8 cellular contexts compared by ENCODE assay signal in the genomic region with DNA sequence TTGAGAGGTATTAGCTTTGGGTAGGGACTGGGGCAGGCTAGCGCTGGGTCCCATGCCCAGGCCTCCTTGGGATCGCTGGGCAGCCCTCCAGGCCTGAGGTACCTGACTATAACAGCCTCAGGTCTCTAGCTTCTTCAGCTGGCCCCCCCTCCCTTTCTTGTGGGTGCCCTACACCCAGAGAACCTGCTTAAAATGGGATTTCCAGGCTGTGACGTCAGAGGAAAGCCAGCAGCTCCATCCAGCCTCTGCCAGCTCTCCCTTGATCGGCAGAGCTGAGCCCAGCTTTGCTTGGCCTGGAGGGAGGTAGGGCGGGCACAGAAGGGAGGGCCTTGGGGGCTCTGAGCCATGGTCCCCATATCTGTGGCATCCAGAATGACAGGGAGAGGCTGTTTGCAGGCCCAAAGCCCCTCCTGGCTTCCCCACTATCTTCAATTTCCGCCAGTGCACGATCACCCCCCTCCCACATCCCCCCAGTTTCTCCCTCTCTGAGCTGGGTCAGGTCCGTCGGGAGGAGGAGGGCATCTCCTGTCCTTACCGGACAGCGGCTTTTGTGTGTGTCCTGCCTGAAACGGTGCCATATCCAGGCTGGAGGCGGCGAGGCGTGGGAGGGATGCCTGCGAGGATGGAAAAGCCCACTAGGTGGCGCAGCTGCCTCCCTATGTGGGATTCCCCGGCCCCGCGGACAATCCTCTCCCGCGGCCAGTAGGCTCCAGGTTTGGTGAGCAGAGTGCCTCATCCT. TPM values are rescaled to one million over a fixed set of nuclear protein-coding genes. Genes with fewer than 3 reads are reported as not detected.
DNase-seq lines count a peak whose midpoint lies in the region; ATAC-seq and TF ChIP-seq lines count a peak whose summit lies in the region.

No MANE protein-coding gene starts in this region.

- H3K36me3 Mint-ChIP-seq in activated CD4-positive, alpha-beta T cell treated with anti-CD3 and anti-CD28 coated beads for 36 hours (ENCODE audit: low read depth) = no peaks in the 10 kb centered on the region

- peak; percentile 97 for TF ChIP-seq CTCF in GM12873 (IDR thresholded peaks at IDR 0.05; ENCODE audit: insufficient read depth, low read depth, low read length, missing control alignments)

- H3K27ac Mint-ChIP-seq in activated CD4-positive, alpha-beta T cell treated with anti-CD3 and anti-CD28 coated beads for 36 hours = peak overlapping the region; percentile 47

- no peaks in the 10 kb centered on the region for H3K27me3 ChIP-seq in layer of hippocampus (ENCODE audit: control insufficient read depth, insufficient read depth, low read length)

- ATAC-seq in HG03025 (IDR thresholded peaks at IDR 0.05; ENCODE audit: low FRiP score, unreplicated experiment) = peak; percentile 53
- ATAC-seq in activated CD4-positive, alpha-beta T cell treated with anti-CD3 and anti-CD28 coated beads for 36 hours = peak; percentile 97
- ATAC-seq in HG02678 (IDR thresholded peaks at IDR 0.05; ENCODE audit: unreplicated experiment) = no peak

- CTCF ChIA-PET in activated CD4-positive, alpha-beta T cell treated with anti-CD3 and anti-CD28 coated beads for 36 hours (lab: Charles Lee) = interaction anchor here (0.6 to 5.1 kb wide), 25 partner anchors 9 to 785 kb away, joined by 3 to 62 read pairs (median 3); partner anchors contain the start of genes EGR1 and KDM3B

- H3K4me1 Mint-ChIP-seq in activated CD4-positive, alpha-beta T cell treated with anti-CD3 and anti-CD28 coated beads for 36 hours = peaks cover 5% of the 10 kb centered on the region

- H3K4me3 Mint-ChIP-seq in activated CD4-positive, alpha-beta T cell treated with anti-CD3 and anti-CD28 coated beads for 36 hours = peak overlapping the region; percentile 23

- intact Hi-C loops in activated CD4-positive, alpha-beta T cell treated with anti-CD3 and anti-CD28 coated beads for 36 hours (cut with DNase I, micrococcal nuclease) = loop anchor here (1.0 kb wide), 3 partner anchors 10 to 54 kb away; no protein-coding TSS in a partner anchor

- DNase-seq in NCI-H446 (lab: John Stamatoyannopoulos, UW) (peak; percentile 60 to 86), cerebellar cortex (ENCODE audit: low spot score) (peak; percentile 92)
- DNase-seq in activated CD4-positive, alpha-beta T cell treated with anti-CD3 and anti-CD28 coated beads for 36 hours = peak; percentile 93
- peak; percentile 87 to 91 for DNase-seq in stimulated activated CD4-positive, alpha-beta T cell treated with anti-CD3 and anti-CD28 coated beads, Interleukin-2, amount 100 ng/mL, for 24 hours

- H3K9me3 Mint-ChIP-seq in activated CD4-positive, alpha-beta T cell treated with anti-CD3 and anti-CD28 coated beads for 36 hours (ENCODE audit: low read depth) = no peaks in the 10 kb centered on the region

- POLR2A ChIA-PET in activated CD4-positive, alpha-beta T cell treated with anti-CD3 and anti-CD28 coated beads for 36 hours (lab: Charles Lee) = interaction anchor here (0.7 to 2.2 kb wide), 3 partner anchors 15 to 93 kb away, joined by 3 to 6 read pairs (median 4); partner anchors contain the start of genes EGR1 and ETF1

- peak overlapping the region; percentile 66 for H3K27ac ChIP-seq in layer of hippocampus (ENCODE audit: low read depth, low read length)

- H3K27me3 Mint-ChIP-seq in activated CD4-positive, alpha-beta T cell treated with anti-CD3 and anti-CD28 coated beads for 36 hours = no peaks in the 10 kb centered on the region

RNA-seq across cellular contexts. Expression of gene REEP2, which starts 10.8 kb away (rescaled TPM):
- total RNA-seq in activated CD4-positive, alpha-beta T cell treated with anti-CD3 and anti-CD28 coated beads for 36 hours = 1 to 10 TPM; 4.0 to 5.6 TPM

RNA-seq across cellular contexts. Expression of gene EGR1, which starts 15.6 kb away (rescaled TPM):
- 10 to 100 TPM; 45.3 to 48.8 TPM for total RNA-seq in activated CD4-positive, alpha-beta T cell treated with anti-CD3 and anti-CD28 coated beads for 36 hours
